8 cellular contexts compared by ENCODE assay signal in the genomic region with DNA sequence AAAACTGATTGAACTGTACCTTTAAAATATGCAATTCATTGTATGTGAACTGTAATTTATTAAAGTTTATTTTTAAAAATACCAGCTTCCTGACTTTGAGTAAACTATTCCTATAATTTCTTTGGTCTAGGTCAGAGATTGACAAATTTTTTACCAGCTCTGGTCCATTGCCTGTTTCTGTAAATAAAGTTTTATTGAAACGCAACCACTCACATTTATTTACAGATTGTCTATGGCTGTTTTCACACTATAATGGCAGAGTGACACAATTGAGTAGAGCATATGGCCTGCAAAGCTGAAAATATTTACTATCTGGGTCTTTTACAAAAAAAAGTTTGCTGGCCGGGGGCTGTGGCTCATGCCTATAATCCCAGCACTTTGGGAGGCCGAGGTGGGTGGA.
"Had no signal": no experiment of that assay in that cellular context is flagged by ENCODE, and none has a peak within 500 bp of the region (broad histone marks: within the 10 kb centered on the region; RNA-seq: fewer than 3 reads in every experiment).

No MANE protein-coding gene starts in this region.

- ATAC-seq: GM12878 had no signal

- H3K4me3 ChIP-seq: GM12878 had no signal

- FAIRE-seq: G401.6, GM12878, GM12891, GM12892, GM18507, GM19239 had no signal

- DNase-seq: GDM1, GF-D8 had no signal
